ENCODE assay signal across 8 cellular contexts in the genomic region with DNA sequence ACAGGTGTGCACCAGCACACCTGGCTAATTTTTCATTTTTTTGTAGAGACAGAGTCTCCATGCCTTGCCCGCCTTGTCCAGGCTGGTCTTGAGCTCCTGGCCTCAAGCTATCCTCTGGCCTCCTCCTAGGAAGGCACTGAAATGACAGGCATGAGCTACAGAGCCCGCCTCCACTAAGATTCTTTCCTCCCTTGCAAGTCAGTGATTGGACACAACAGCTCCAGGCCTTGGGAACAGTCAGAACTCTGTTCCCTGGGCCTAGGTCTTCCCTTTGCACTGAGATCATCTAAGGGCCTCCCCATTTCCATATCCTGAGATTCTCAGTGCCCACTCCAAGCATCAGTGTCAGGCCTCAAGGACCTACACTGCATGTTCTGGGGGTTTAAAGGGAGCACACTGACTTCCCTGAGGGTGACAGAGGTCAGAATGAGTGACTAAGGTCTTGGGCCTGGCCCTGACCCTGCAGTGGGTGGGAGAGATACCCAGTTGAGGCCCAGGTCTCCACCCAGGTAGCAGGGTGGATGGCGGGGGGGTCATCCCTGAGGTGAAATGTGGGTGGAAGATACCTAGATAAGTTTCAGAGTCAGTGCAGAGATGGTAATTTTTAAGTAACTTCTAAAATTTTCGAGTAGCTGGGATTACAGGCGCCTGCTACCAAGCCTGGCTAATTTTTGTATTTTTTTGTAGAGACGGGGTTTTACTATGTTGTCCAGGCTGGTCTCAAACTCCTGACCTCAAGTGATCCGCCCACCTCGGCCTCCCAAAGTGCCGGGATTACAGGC. TPM values are rescaled to one million over a fixed set of nuclear protein-coding genes. Genes with fewer than 3 reads are reported as not detected.
DNase-seq lines count a peak whose midpoint lies in the region; ATAC-seq and TF ChIP-seq lines count a peak whose summit lies in the region.

No MANE protein-coding gene starts in this region.

- intact Hi-C loops in spleen (cut with DNase I; ENCODE audit: low total_unique reads), result no loop called here

- H3K27ac ChIP-seq in spleen, result peak overlapping the region in 6 of 8 donors; percentile 11 to 96 (median 91)

- DNase-seq in NCI-H2196 (lab: John Stamatoyannopoulos, UW; ENCODE audit: unreplicated experiment) (peak; percentile 8), NCI-H2196 treated with DMSO at 0.1 percent for 48 hours (lab: John Stamatoyannopoulos, UW; ENCODE audit: unreplicated experiment) (no peak), RKO (ENCODE audit: low spot score) (peak; percentile 68), erythroblast (lab: John Stamatoyannopoulos, UW) (peak; percentile 27 to 62), spleen (no peak), germinal center (ENCODE audit: low spot score) (no peak), NCI-H2171 treated with DMSO at 0.1 percent for 48 hours (lab: John Stamatoyannopoulos, UW) (no peak)

- H3K4me3 ChIP-seq in spleen, result no peak overlapping the region

- TF ChIP-seq POLR2A in erythroblast (IDR thresholded peaks at IDR 0.05; ENCODE audit: low read length) (no peak), spleen (IDR thresholded peaks at IDR 0.05) (no peak)

- 91 to 93% (median 92%) methylated on average over 9 of the region's 9 CpGs for WGBS in spleen, 5 donors

- ATAC-seq in GM21529 (IDR thresholded peaks at IDR 0.05; ENCODE audit: unreplicated experiment), result no peak

- H3K36me3 ChIP-seq in spleen, result no peaks in the 10 kb centered on the region

- no peaks in the 10 kb centered on the region for H3K9me3 ChIP-seq in spleen

- TF ChIP-seq CTCF in spleen (IDR thresholded peaks at IDR 0.05 in 8 of 11, conservative IDR thresholded peaks at IDR 0.05 in 3 of 11), result no peak

- H3K4me1 ChIP-seq in spleen, result peaks cover 20 to 65% (median 51%) of the 10 kb centered on the region in 6 donors

- H3K27me3 ChIP-seq in spleen (replicated peaks in 1 of 7), result no peaks in the 10 kb centered on the region

RNA-seq across cellular contexts. Expression of gene ERCC1, which starts 17.3 kb away (rescaled TPM):
- total RNA-seq in spleen, result 10 to 100 TPM; 47.3 to 69.4 (median 59.7) TPM
- polyA plus RNA-seq in spleen, result 10 to 100 TPM; 45.3 to 54.6 (median 50.0) TPM

RNA-seq across cellular contexts. Expression of gene FOSB, which starts 26.7 kb away (rescaled TPM):
- 10 to 100 TPM in 2 of 7 donors, 1 to 10 TPM in 4, under 1 TPM in 1; 0.92 to 41.7 (median 1.6) TPM for total RNA-seq in spleen
- 1 to 10 TPM in 2 of 3 donors, under 1 TPM in 1; 0.42 to 2.2 (median 1.3) TPM for polyA plus RNA-seq in spleen

RNA-seq across cellular contexts. Expression of gene POLR1G, which starts 34.6 kb away (rescaled TPM):
- 1 to 10 TPM; 2.6 to 4.3 (median 3.1) TPM for total RNA-seq in spleen
- polyA plus RNA-seq in spleen, result 1 to 10 TPM; 2.1 to 4.3 (median 2.5) TPM

RNA-seq across cellular contexts. Expression of gene PPP1R13L, which starts 36.2 kb away (rescaled TPM):
- total RNA-seq in spleen, result 10 to 100 TPM in 5 of 7 donors, 1 to 10 TPM in 2; 3.9 to 18.1 (median 12.5) TPM
- 10 to 100 TPM in 1 of 3 donors, 1 to 10 TPM in 2; 7.5 to 13.2 (median 8.8) TPM for polyA plus RNA-seq in spleen

RNA-seq across cellular contexts. Expression of gene RTN2, which starts 55.8 kb away (rescaled TPM):
- total RNA-seq in spleen, result 10 to 100 TPM in 6 of 7 donors, 1 to 10 TPM in 1; 9.2 to 22.6 (median 15.1) TPM
- polyA plus RNA-seq in spleen, result 1 to 10 TPM; 4.9 to 7.9 (median 7.6) TPM

Comparison
In these comparisons a context has a peak if more than half of its experiments do, and no peak if none do; other contexts are left out.
1. DNase-seq: peak in NCI-H2196 (single experiment), RKO (single experiment) and erythroblast (2 of 2); none in NCI-H2196 treated with DMSO at 0.1 percent for 48 hours (single experiment), spleen (single experiment), germinal center (single experiment) and NCI-H2171 treated with DMSO at 0.1 percent for 48 hours (single experiment).